ENCODE assay signal across 33 cellular contexts in genomic region chr6:36322591-36322990, GRCh38. TPM values are rescaled to one million over a fixed set of nuclear protein-coding genes. Genes with fewer than 3 reads are reported as not detected.
"Had no signal": no experiment of that assay in that cellular context is flagged by ENCODE, and none has a peak within 500 bp of the region (broad histone marks: within the 10 kb centered on the region; RNA-seq: fewer than 3 reads in every experiment).

No MANE protein-coding gene starts in this region.

- H3K27me3 ChIP-seq: esophagus muscularis mucosa, gastrocnemius medialis had no signal

- H3K9me3 Mint-ChIP-seq: activated CD4-positive, alpha-beta memory T cell treated with anti-CD3 and anti-CD28 coated beads, Interleukin-2, amount 10 ng/mL, durations not matched to agents 7 days and 5 days; activated CD4-positive, alpha-beta T cell treated with anti-CD3 and anti-CD28 coated beads, Interleukin-2, amount 10 ng/mL, durations not matched to agents 24 days and 14 days; activated naive CD4-positive, alpha-beta T cell treated with anti-CD3 and anti-CD28 coated beads, Interleukin-2, amount 10 ng/mL, durations not matched to agents 7 days and 5 days; activated naive CD4-positive, alpha-beta T cell treated with anti-CD3 and anti-CD28 coated beads, Interleukin-2, amount 50 U/mL, for 72 hours; activated naive CD8-positive, alpha-beta T cell treated with anti-CD3 and anti-CD28 coated beads, Interleukin-2, amount 10 ng/mL, durations not matched to agents 7 days and 5 days; activated T-cell treated with anti-CD3 and anti-CD28 coated beads, Interleukin-2, amount 50 U/mL, for 24 hours; activated T-cell treated with anti-CD3 and anti-CD28 coated beads, Interleukin-2, amount 50 U/mL, for 72 hours; central memory CD8-positive, alpha-beta T cell; effector memory CD8-positive, alpha-beta T cell had no signal

- H3K4me1 Mint-ChIP-seq: activated CD4-positive, alpha-beta memory T cell treated with anti-CD3 and anti-CD28 coated beads, Interleukin-2, amount 10 ng/mL, durations not matched to agents 7 days and 5 days; activated CD4-positive, alpha-beta T cell treated with anti-CD3 and anti-CD28 coated beads for 36 hours; activated CD4-positive, alpha-beta T cell treated with anti-CD3 and anti-CD28 coated beads, Interleukin-2, amount 10 ng/mL, durations not matched to agents 24 days and 14 days; activated naive CD4-positive, alpha-beta T cell treated with anti-CD3 and anti-CD28 coated beads, Interleukin-2, amount 10 ng/mL, durations not matched to agents 7 days and 5 days; central memory CD8-positive, alpha-beta T cell had no signal

- ATAC-seq: activated CD4-positive, alpha-beta T cell treated with anti-CD3 and anti-CD28 coated beads for 36 hours; activated naive CD4-positive, alpha-beta T cell treated with anti-CD3 and anti-CD28 coated beads, Interleukin-2, amount 50 U/mL, for 72 hours; activated T-cell treated with anti-CD3 and anti-CD28 coated beads, Interleukin-2, amount 50 U/mL, for 72 hours; effector memory CD8-positive, alpha-beta T cell; foreskin keratinocyte; gastrocnemius medialis; heart left ventricle had no signal

- H3K36me3 ChIP-seq: brain microvascular endothelial cell, esophagus muscularis mucosa, gastrocnemius medialis, heart left ventricle had no signal

- H3K27ac ChIP-seq: brain microvascular endothelial cell, esophagus muscularis mucosa, foreskin keratinocyte, gastrocnemius medialis, heart left ventricle had no signal

- H3K4me3 ChIP-seq: esophagus muscularis mucosa, gastrocnemius medialis, heart left ventricle had no signal

- H3K4me3 Mint-ChIP-seq: activated CD4-positive, alpha-beta memory T cell treated with anti-CD3 and anti-CD28 coated beads, Interleukin-2, amount 10 ng/mL, durations not matched to agents 7 days and 5 days; activated CD4-positive, alpha-beta T cell treated with anti-CD3 and anti-CD28 coated beads for 36 hours; activated CD4-positive, alpha-beta T cell treated with anti-CD3 and anti-CD28 coated beads, Interleukin-2, amount 10 ng/mL, durations not matched to agents 24 days and 14 days; activated naive CD4-positive, alpha-beta T cell treated with anti-CD3 and anti-CD28 coated beads, Interleukin-2, amount 10 ng/mL, durations not matched to agents 7 days and 5 days; activated naive CD8-positive, alpha-beta T cell treated with anti-CD3 and anti-CD28 coated beads, Interleukin-2, amount 10 ng/mL, durations not matched to agents 7 days and 5 days; activated T-cell treated with anti-CD3 and anti-CD28 coated beads, Interleukin-2, amount 50 U/mL, for 24 hours; activated T-cell treated with anti-CD3 and anti-CD28 coated beads, Interleukin-2, amount 50 U/mL, for 72 hours; central memory CD8-positive, alpha-beta T cell; effector memory CD8-positive, alpha-beta T cell had no signal

- H3K4me1 ChIP-seq: foreskin keratinocyte, gastrocnemius medialis, heart left ventricle had no signal

- H3K36me3 Mint-ChIP-seq: activated naive CD4-positive, alpha-beta T cell treated with anti-CD3 and anti-CD28 coated beads, Interleukin-2, amount 10 ng/mL, durations not matched to agents 7 days and 5 days; activated naive CD4-positive, alpha-beta T cell treated with anti-CD3 and anti-CD28 coated beads, Interleukin-2, amount 50 U/mL, for 72 hours; activated naive CD8-positive, alpha-beta T cell treated with anti-CD3 and anti-CD28 coated beads, Interleukin-2, amount 10 ng/mL, durations not matched to agents 7 days and 5 days had no signal

- H3K27ac Mint-ChIP-seq: activated CD4-positive, alpha-beta memory T cell treated with anti-CD3 and anti-CD28 coated beads, Interleukin-2, amount 10 ng/mL, durations not matched to agents 7 days and 5 days; activated CD4-positive, alpha-beta T cell treated with anti-CD3 and anti-CD28 coated beads for 36 hours; activated CD4-positive, alpha-beta T cell treated with anti-CD3 and anti-CD28 coated beads, Interleukin-2, amount 10 ng/mL, durations not matched to agents 24 days and 14 days; activated naive CD4-positive, alpha-beta T cell treated with anti-CD3 and anti-CD28 coated beads, Interleukin-2, amount 10 ng/mL, durations not matched to agents 7 days and 5 days; activated naive CD4-positive, alpha-beta T cell treated with anti-CD3 and anti-CD28 coated beads, Interleukin-2, amount 50 U/mL, for 72 hours; activated naive CD8-positive, alpha-beta T cell treated with anti-CD3 and anti-CD28 coated beads, Interleukin-2, amount 10 ng/mL, durations not matched to agents 7 days and 5 days; activated T-cell treated with anti-CD3 and anti-CD28 coated beads, Interleukin-2, amount 50 U/mL, for 24 hours; activated T-cell treated with anti-CD3 and anti-CD28 coated beads, Interleukin-2, amount 50 U/mL, for 72 hours had no signal

- H3K9me3 ChIP-seq: esophagus muscularis mucosa, gastrocnemius medialis, heart left ventricle had no signal

- FAIRE-seq: astrocyte, bronchial epithelial cell, colon had no signal

- DNase-seq: activated CD4-positive, alpha-beta memory T cell treated with anti-CD3 and anti-CD28 coated beads, Interleukin-2, amount 10 ng/mL, durations not matched to agents 7 days and 5 days; activated CD4-positive, alpha-beta T cell treated with anti-CD3 and anti-CD28 coated beads for 36 hours; activated CD4-positive, alpha-beta T cell treated with anti-CD3 and anti-CD28 coated beads, Interleukin-2, amount 10 ng/mL, durations not matched to agents 24 days and 14 days; activated CD4-positive, alpha-beta T cell treated with anti-CD3 and anti-CD28 coated beads, Interleukin-2, amount 50 U/mL, for 4 hours; activated CD4-positive, CD25-positive, alpha-beta regulatory T cell; activated CD4-positive, CD25-positive, alpha-beta regulatory T cell treated with anti-CD3 and anti-CD28 coated beads, Interleukin-2, amount 50 U/mL, for 72 hours; activated CD8-positive, alpha-beta memory T cell treated with anti-CD3 and anti-CD28 coated beads, Interleukin-2, amount 50 U/mL, for 48 hours; activated gamma-delta T cell; activated naive CD4-positive, alpha-beta T cell; activated naive CD4-positive, alpha-beta T cell treated with anti-CD3 and anti-CD28 coated beads, Interleukin-2, amount 10 ng/mL, durations not matched to agents 7 days and 5 days; activated naive CD8-positive, alpha-beta T cell treated with anti-CD3 and anti-CD28 coated beads, Interleukin-2, amount 10 ng/mL, durations not matched to agents 7 days and 5 days; activated T-cell treated with anti-CD3 and anti-CD28 coated beads for 4 hours; activated T-cell treated with anti-CD3 and anti-CD28 coated beads, Interleukin-2, amount 50 U/mL, for 24 hours; activated T-cell treated with anti-CD3 and anti-CD28 coated beads, Interleukin-2, amount 50 U/mL, for 72 hours; brain microvascular endothelial cell; cortex of kidney; effector CD4-positive, alpha-beta T cell; effector memory CD8-positive, alpha-beta T cell; erythroblast; foreskin keratinocyte; gastrocnemius medialis; heart left ventricle; T-helper 2 cell had no signal

- H3K27me3 Mint-ChIP-seq: activated CD4-positive, alpha-beta T cell treated with anti-CD3 and anti-CD28 coated beads for 36 hours; activated T-cell treated with anti-CD3 and anti-CD28 coated beads, Interleukin-2, amount 50 U/mL, for 24 hours; central memory CD8-positive, alpha-beta T cell had no signal

RNA-seq across cellular contexts. Expression of gene BNIP5, which starts 14.1 kb away (rescaled TPM):
- total RNA-seq: activated CD4-positive, alpha-beta memory T cell treated with anti-CD3 and anti-CD28 coated beads, Interleukin-2, amount 10 ng/mL, durations not matched to agents 7 days and 5 days; activated CD4-positive, alpha-beta T cell treated with anti-CD3 and anti-CD28 coated beads for 36 hours; activated CD4-positive, alpha-beta T cell treated with anti-CD3 and anti-CD28 coated beads, Interleukin-2, amount 10 ng/mL, durations not matched to agents 24 days and 14 days; activated naive CD4-positive, alpha-beta T cell treated with anti-CD3 and anti-CD28 coated beads, Interleukin-2, amount 50 U/mL, for 72 hours; activated naive CD8-positive, alpha-beta T cell treated with anti-CD3 and anti-CD28 coated beads, Interleukin-2, amount 10 ng/mL, durations not matched to agents 7 days and 5 days; activated T-cell treated with anti-CD3 and anti-CD28 coated beads, Interleukin-2, amount 50 U/mL, for 72 hours; astrocyte; bronchial epithelial cell; cardiac septum; cerebellum; dermis blood vessel endothelial cell; esophagus muscularis mucosa; foreskin keratinocyte; gastrocnemius medialis; heart left ventricle; T-helper 1 cell treated with Interleukin-12 subunit alpha and Interleukin-12 subunit beta and Interleukin-4 antibody, amounts not matched to agents 30 ng/mL and 1 ng/mL, for 36 hours had no signal
- polyA plus RNA-seq: foreskin keratinocyte, heart left ventricle had no signal

RNA-seq across cellular contexts. Expression of gene PNPLA1, which starts 52.7 kb away (rescaled TPM):
- total RNA-seq: activated CD4-positive, alpha-beta T cell treated with anti-CD3 and anti-CD28 coated beads for 36 hours; activated CD4-positive, alpha-beta T cell treated with anti-CD3 and anti-CD28 coated beads, Interleukin-2, amount 10 ng/mL, durations not matched to agents 24 days and 14 days; activated naive CD4-positive, alpha-beta T cell treated with anti-CD3 and anti-CD28 coated beads, Interleukin-2, amount 50 U/mL, for 72 hours; activated naive CD8-positive, alpha-beta T cell treated with anti-CD3 and anti-CD28 coated beads, Interleukin-2, amount 10 ng/mL, durations not matched to agents 7 days and 5 days; activated T-cell treated with anti-CD3 and anti-CD28 coated beads, Interleukin-2, amount 50 U/mL, for 72 hours; astrocyte; cardiac septum; cerebellum; dermis blood vessel endothelial cell; foreskin keratinocyte; gastrocnemius medialis; T-helper 1 cell treated with Interleukin-12 subunit alpha and Interleukin-12 subunit beta and Interleukin-4 antibody, amounts not matched to agents 30 ng/mL and 1 ng/mL, for 36 hours had no signal
- polyA plus RNA-seq: foreskin keratinocyte had no signal
